ENCODE assay signal across 8 cellular contexts in the genomic region with DNA sequence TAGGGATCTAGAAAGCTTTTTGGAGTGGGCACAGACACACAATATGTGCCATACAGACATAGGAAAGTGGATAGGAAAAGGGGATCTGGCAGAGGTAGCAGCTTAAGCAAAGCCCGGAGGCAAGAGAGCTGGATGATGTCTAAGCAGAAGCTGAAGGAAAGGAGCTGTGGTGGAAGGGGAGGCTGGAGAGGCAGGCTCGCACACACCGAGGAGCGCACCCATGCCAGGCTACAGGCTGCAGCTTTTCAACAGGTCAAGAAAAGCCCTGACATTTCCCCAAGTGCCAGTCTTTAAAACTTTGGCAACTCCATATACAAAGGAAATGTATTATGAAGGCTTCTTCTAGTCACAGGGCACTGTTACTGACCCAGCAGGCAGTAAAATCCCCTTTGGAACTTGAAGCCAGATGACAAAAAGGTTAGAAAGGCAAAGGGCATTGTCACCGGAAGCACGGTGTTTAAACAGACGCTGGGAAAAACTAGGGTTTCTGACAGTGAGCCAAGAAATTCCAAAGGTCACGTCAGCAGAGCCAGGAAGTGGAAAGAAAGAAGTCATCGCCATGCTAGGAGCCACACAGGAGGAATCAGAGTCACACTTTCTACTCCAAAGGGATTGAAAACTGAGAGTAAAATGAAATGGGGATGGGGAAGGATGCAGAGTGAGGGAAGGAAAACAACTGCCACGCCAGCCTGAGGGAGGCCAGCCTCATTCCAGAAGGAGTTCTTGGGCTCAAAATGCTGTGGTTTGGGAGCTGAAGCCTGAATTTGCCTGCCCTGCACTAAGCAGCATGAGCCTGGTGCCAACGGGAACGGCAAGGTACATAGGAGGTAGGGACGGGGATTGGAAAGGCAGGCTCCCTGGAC.
DNase-seq lines count a peak whose midpoint lies in the region; ATAC-seq and TF ChIP-seq lines count a peak whose summit lies in the region.

No MANE protein-coding gene starts in this region.

- H3K9me2 ChIP-seq in Loucy (replicated peaks; ENCODE audit: low read depth, low read length): no peaks in the 10 kb centered on the region

- H3K9me3 Mint-ChIP-seq in CD8-positive, alpha-beta memory T cell: peaks cover 0 to 4% (median 0%) of the 10 kb centered on the region in 5 donors

- no peaks in the 10 kb centered on the region for H3K9me3 ChIP-seq in Loucy (ENCODE audit: insufficient read depth, low read depth, low read length)
- H3K9me3 ChIP-seq in duodenal mucosa (ENCODE audit: control insufficient read depth in 1 of 2, low read length in 2 of 2): no peaks in the 10 kb centered on the region
- no peaks in the 10 kb centered on the region for H3K9me3 ChIP-seq in mucosa of rectum (ENCODE audit: control insufficient read depth in 2 of 2, low read length in 2 of 2)
- no peaks in the 10 kb centered on the region for H3K9me3 ChIP-seq in CD8-positive, alpha-beta memory T cell (ENCODE audit: low read length)

- H3K27ac Mint-ChIP-seq in CD8-positive, alpha-beta memory T cell: no peak overlapping the region

- H4K20me1 ChIP-seq in Loucy (ENCODE audit: insufficient read depth, low read length, poor library complexity, severe bottlenecking): no peaks in the 10 kb centered on the region

- ATAC-seq in HG02973 (IDR thresholded peaks at IDR 0.05; ENCODE audit: unreplicated experiment): no peak
- ATAC-seq in GM19023 (IDR thresholded peaks at IDR 0.05; ENCODE audit: unreplicated experiment): no peak

- TF ChIP-seq CTCF in Loucy (conservative IDR thresholded peaks at IDR 0.05; ENCODE audit: low read length): no peak

- no peak overlapping the region for H3K4me2 ChIP-seq in Loucy (ENCODE audit: low read depth, low read length, poor library complexity, severe bottlenecking)

- DNase-seq in activated CD8-positive, alpha-beta memory T cell treated with anti-CD3 and anti-CD28 coated beads, Interleukin-2, amount 50 U/mL, for 4 hours: no peak
- no peak for DNase-seq in CD8-positive, alpha-beta memory T cell

- H3K36me3 Mint-ChIP-seq in CD8-positive, alpha-beta memory T cell: no peaks in the 10 kb centered on the region

- H3K27ac ChIP-seq in ACC112 (ENCODE audit: low read depth, low read length) (peak overlapping the region; percentile 36; the same call in 1 of the 2 replicates), duodenal mucosa (ENCODE audit: low read depth, low read length) (peak overlapping the region; percentile 87), mucosa of rectum (ENCODE audit: low read depth in 2 of 2, low read length in 2 of 2) (peak overlapping the region; percentile 80 to 88)
- no peak overlapping the region for H3K27ac ChIP-seq in CD8-positive, alpha-beta memory T cell (ENCODE audit: low read depth, low read length)

- H3K4me1 Mint-ChIP-seq in CD8-positive, alpha-beta memory T cell: no peaks in the 10 kb centered on the region

- H3K4me3 ChIP-seq in ACC112 (ENCODE audit: low read depth, low read length) (no peak overlapping the region), Loucy (ENCODE audit: low read length, poor library complexity, severe bottlenecking) (no peak overlapping the region), duodenal mucosa (ENCODE audit: low read depth in 1 of 2, low read length in 2 of 2) (peak overlapping the region; percentile 68 to 73), mucosa of rectum (ENCODE audit: low read length in 2 of 2) (peak overlapping the region; percentile 63 to 72)
- no peak overlapping the region for H3K4me3 ChIP-seq in CD8-positive, alpha-beta memory T cell (ENCODE audit: low read length)

- H3K4me1 ChIP-seq in ACC112 (ENCODE audit: control insufficient read depth, insufficient read depth, low read length, unreplicated experiment) (peaks cover 14% of the 10 kb centered on the region), Loucy (ENCODE audit: insufficient read depth, low read length, poor library complexity, severe bottlenecking) (peaks cover 6% of the 10 kb centered on the region), duodenal mucosa (ENCODE audit: control insufficient read depth in 1 of 2, insufficient read depth in 2 of 2, low read length in 2 of 2) (peaks cover 16 to 17% of the 10 kb centered on the region in 2 donors), mucosa of rectum (ENCODE audit: control insufficient read depth in 2 of 2, insufficient read depth in 2 of 2, low read length in 2 of 2) (peaks cover 13 to 20% of the 10 kb centered on the region in 2 donors)
- H3K4me1 ChIP-seq in CD8-positive, alpha-beta memory T cell (ENCODE audit: insufficient read depth, low read length): no peaks in the 10 kb centered on the region

- H3F3A ChIP-seq in Loucy (ENCODE audit: low read depth): no peaks in the 10 kb centered on the region

- POLR2A ChIA-PET in CD8-positive, alpha-beta memory T cell (lab: Charles Lee): no interaction called here

- H3K79me2 ChIP-seq in ACC112 (ENCODE audit: control insufficient read depth, insufficient read depth, low read length, unreplicated experiment): no peaks in the 10 kb centered on the region
- H3K79me2 ChIP-seq in Loucy (ENCODE audit: insufficient read depth, low read length): no peaks in the 10 kb centered on the region

- H3K36me3 ChIP-seq in ACC112 (ENCODE audit: insufficient read depth, low read length): no peaks in the 10 kb centered on the region
- H3K36me3 ChIP-seq in Loucy (ENCODE audit: insufficient read depth, low read length): no peaks in the 10 kb centered on the region
- H3K36me3 ChIP-seq in duodenal mucosa (ENCODE audit: control insufficient read depth in 1 of 2, insufficient read depth in 2 of 2, low read length in 2 of 2): no peaks in the 10 kb centered on the region
- no peaks in the 10 kb centered on the region for H3K36me3 ChIP-seq in mucosa of rectum (ENCODE audit: control insufficient read depth in 2 of 2, insufficient read depth in 2 of 2, low read length in 2 of 2)
- H3K36me3 ChIP-seq in CD8-positive, alpha-beta memory T cell (ENCODE audit: insufficient read depth, low read length): no peaks in the 10 kb centered on the region

- no peaks in the 10 kb centered on the region for H3K27me3 ChIP-seq in ACC112 (ENCODE audit: insufficient read depth, low read length)
- no peaks in the 10 kb centered on the region for H3K27me3 ChIP-seq in Loucy (ENCODE audit: insufficient read depth, low read length, poor library complexity, severe bottlenecking)
- H3K27me3 ChIP-seq in duodenal mucosa (ENCODE audit: control insufficient read depth in 1 of 2, insufficient read depth in 2 of 2, low read length in 2 of 2): no peaks in the 10 kb centered on the region
- no peaks in the 10 kb centered on the region for H3K27me3 ChIP-seq in mucosa of rectum (ENCODE audit: control insufficient read depth in 2 of 2, insufficient read depth in 2 of 2, low read length in 2 of 2)
- H3K27me3 ChIP-seq in CD8-positive, alpha-beta memory T cell (ENCODE audit: insufficient read depth, low read length, poor library complexity, severe bottlenecking): no peaks in the 10 kb centered on the region

- no peak overlapping the region for H3K4me3 Mint-ChIP-seq in CD8-positive, alpha-beta memory T cell

- peaks cover 3 to 10% of the 10 kb centered on the region in 2 donors for H3K27me3 Mint-ChIP-seq in CD8-positive, alpha-beta memory T cell

- H2AFZ ChIP-seq in ACC112 (ENCODE audit: low read length, unreplicated experiment) (peak overlapping the region; percentile 64), Loucy (ENCODE audit: low read length) (peak overlapping the region; percentile 21; the same call in 1 of the 2 replicates)

- CTCF ChIA-PET in CD8-positive, alpha-beta memory T cell (lab: Charles Lee): no interaction called here

- H3K9ac ChIP-seq in Loucy (ENCODE audit: low read depth, low read length, poor library complexity, severe bottlenecking) (no peak overlapping the region), duodenal mucosa (ENCODE audit: low read depth in 1 of 2, low read length in 2 of 2) (peak overlapping the region; percentile 67 to 75), mucosa of rectum (ENCODE audit: low read depth in 1 of 2, low read length in 2 of 2) (peak overlapping the region; percentile 56 to 81)

Comparison
In these comparisons a context has a peak if more than half of its experiments do, and no peak if none do; other contexts are left out.
1. H3K4me3 ChIP-seq: peak in duodenal mucosa (2 of 2) and mucosa of rectum (2 of 2); none in ACC112 (single experiment), Loucy (single experiment) and CD8-positive, alpha-beta memory T cell (single experiment).